ENCODE assay signal across 19 cellular contexts in the genomic region with DNA sequence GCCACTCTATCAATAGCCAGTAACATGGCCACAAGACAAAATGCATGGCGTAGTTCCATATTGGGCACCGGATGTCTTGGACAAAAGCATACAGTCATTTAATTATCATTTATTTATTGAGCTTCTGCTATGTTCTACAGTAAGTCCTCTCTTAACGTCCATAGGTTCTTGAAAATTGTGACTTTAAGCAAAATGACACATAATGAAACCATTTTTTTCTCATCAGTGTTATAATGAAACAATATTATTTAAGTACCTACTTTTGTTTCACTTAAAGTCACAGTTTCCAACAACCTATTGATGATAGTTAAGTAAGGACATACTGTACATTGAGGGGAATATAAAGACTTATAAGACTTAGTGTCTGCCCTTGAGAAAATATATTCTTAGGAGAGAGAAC.
DNase-seq lines count a peak whose midpoint lies in the region; ATAC-seq, FAIRE-seq and TF ChIP-seq lines count a peak whose summit lies in the region.
"Had no signal": no experiment of that assay in that cellular context is flagged by ENCODE, and none has a peak within 500 bp of the region (broad histone marks: within the 10 kb centered on the region; RNA-seq: fewer than 3 reads in every experiment).

No MANE protein-coding gene starts in this region.

- TF ChIP-seq CTCF in OCI-LY3 (IDR thresholded peaks at IDR 0.05; ENCODE audit: low read depth, low read length) (no peak), GM12878 (IDR thresholded peaks at IDR 0.05 in 2 of 3, conservative IDR thresholded peaks at IDR 0.05 in 1 of 3; ENCODE audit: control insufficient read depth in 2 of 3, extremely low read depth in 1 of 3, insufficient read depth in 1 of 3, low read depth in 3 of 3, low read length in 3 of 3) (no peak)

- no peak for TF ChIP-seq RAD21 in GM12878 (IDR thresholded peaks at IDR 0.05; ENCODE audit: insufficient read depth, low read depth, low read length)

- H2AFZ ChIP-seq in OCI-LY3 (ENCODE audit: low read depth, low read length) (no peak overlapping the region), GM12878 (ENCODE audit: control insufficient read depth, low read depth, low read length) (no peak overlapping the region)

- no peaks in the 10 kb centered on the region for H3K27me3 Mint-ChIP-seq in activated naive CD4-positive, alpha-beta T cell treated with anti-CD3 and anti-CD28 coated beads, Interleukin-2, amount 50 U/mL, for 24 hours

- H3K36me3 Mint-ChIP-seq in activated naive CD4-positive, alpha-beta T cell treated with anti-CD3 and anti-CD28 coated beads, Interleukin-2, amount 50 U/mL, for 24 hours = peaks cover 26% of the 10 kb centered on the region

- TF ChIP-seq EP300 in GM12878 (IDR thresholded peaks at IDR 0.05; ENCODE audit: borderline replicate concordance in 1 of 2, control insufficient read depth in 1 of 2, low read depth in 2 of 2, low read length in 2 of 2) = no peak

- in situ Hi-C loops in GM12878 (cut with MboI) = no loop called here

- H3K27ac ChIP-seq in OCI-LY3 (ENCODE audit: low read length) (peak overlapping the region; percentile 75), GM12878 (ENCODE audit: control insufficient read depth, insufficient read depth) (no peak overlapping the region)
- H3K27ac ChIP-seq: colonic mucosa, KMS-11, ovary had no signal

- peak overlapping the region; percentile 96 for H3K27ac Mint-ChIP-seq in activated naive CD4-positive, alpha-beta T cell treated with anti-CD3 and anti-CD28 coated beads, Interleukin-2, amount 50 U/mL, for 24 hours

- FAIRE-seq in GM12878 (lab: Jason Lieb, UNC) = no peak
- FAIRE-seq: endothelial cell of umbilical vein, islet of Langerhans had no signal

- POLR2A ChIA-PET in GM12878 (lab: Charles Lee) = interaction anchor here (2.9 kb wide), 1 partner anchor 10 kb away, joined by 8 read pairs; no protein-coding TSS in a partner anchor

- H3K4me3 ChIP-seq in OCI-LY3 (ENCODE audit: low read length) (no peak overlapping the region), GM12878 (no peak overlapping the region)
- H3K4me3 ChIP-seq: colonic mucosa, ovary had no signal

- H3K4me1 ChIP-seq in OCI-LY3 (ENCODE audit: low read length) (peaks cover 33% of the 10 kb centered on the region), GM12878 (ENCODE audit: control insufficient read depth, insufficient read depth, low read length) (peaks cover 9% of the 10 kb centered on the region; the same call in 1 of the 2 replicates)
- H3K4me1 ChIP-seq: colonic mucosa had no signal

- no TSS peak for BruUV-seq in GM12878 (replicated peaks; lab: Mats Ljungman, UMichigan)

- intact Hi-C loops in GM12878 (cut with micrococcal nuclease; ENCODE audit: unreplicated experiment) = no loop called here

- H3K27me3 ChIP-seq in OCI-LY3 (ENCODE audit: low read depth, low read length) (no peaks in the 10 kb centered on the region), GM12878 (replicated peaks in 1 of 2; ENCODE audit: control insufficient read depth in 2 of 2, insufficient read depth in 2 of 2, low read length in 1 of 2) (no peaks in the 10 kb centered on the region)
- H3K27me3 ChIP-seq: colonic mucosa, ovary had no signal

- H3K9ac ChIP-seq in OCI-LY3 (ENCODE audit: low read length) (no peak overlapping the region), GM12878 (ENCODE audit: control insufficient read depth, insufficient read depth, low read length) (no peak overlapping the region)
- H3K9ac ChIP-seq: KMS-11 had no signal

- CTCF ChIA-PET in GM12878 (lab: Yijun Ruan, JAX) = interaction anchor here (1.6 to 2.4 kb wide), 2 partner anchors 10 to 11 kb away, joined by 3 to 6 read pairs; no protein-coding TSS in a partner anchor

- peaks cover 41% of the 10 kb centered on the region for H3K79me2 ChIP-seq in OCI-LY3 (ENCODE audit: low read length)
- peaks cover 2% of the 10 kb centered on the region; the same call in 1 of the 2 replicates for H3K79me2 ChIP-seq in GM12878 (ENCODE audit: control insufficient read depth, insufficient read depth, low read length)

- H4K20me1 ChIP-seq in OCI-LY3 (ENCODE audit: insufficient read depth, low read length) (peaks cover 5% of the 10 kb centered on the region; the same call in 1 of the 2 replicates), GM12878 (ENCODE audit: control insufficient read depth, insufficient read depth) (no peaks in the 10 kb centered on the region)

- H3K9me3 ChIP-seq in OCI-LY3 (ENCODE audit: insufficient read depth, low read length) (no peaks in the 10 kb centered on the region), GM12878 (replicated peaks; ENCODE audit: control insufficient read depth, insufficient read depth, low read length) (no peaks in the 10 kb centered on the region)
- H3K9me3 ChIP-seq: colonic mucosa, ovary had no signal

- H3K4me2 ChIP-seq in OCI-LY3 (ENCODE audit: low read length) (peak overlapping the region; percentile 45), GM12878 (ENCODE audit: control insufficient read depth, insufficient read depth) (no peak overlapping the region)
- H3K4me2 ChIP-seq: KMS-11 had no signal

- TF ChIP-seq POLR2A in GM12878 (IDR thresholded peaks at IDR 0.05; ENCODE audit: low read depth, low read length) = no peak

- peaks cover 44% of the 10 kb centered on the region for H3K4me1 Mint-ChIP-seq in activated naive CD4-positive, alpha-beta T cell treated with anti-CD3 and anti-CD28 coated beads, Interleukin-2, amount 50 U/mL, for 24 hours

- SMC1A ChIA-PET in GM12878 (lab: Charles Lee; ENCODE audit: uncharacterized antibody, unreplicated experiment) = interaction anchor here (0.8 kb wide), 1 partner anchor 10 kb away, joined by 3 read pairs; no protein-coding TSS in a partner anchor

- RAD21 ChIA-PET in GM12878 (lab: Charles Lee; ENCODE audit: unreplicated experiment) = interaction anchor here (1.4 kb wide), 1 partner anchor 209 kb away, joined by 3 read pairs; no protein-coding TSS in a partner anchor

- WGBS in GM12878 (ENCODE audit: insufficient coverage, insufficient replicate concordance, low lambda C conversion rate, missing lambda C conversion rate) = 20% methylated on average over 3 of the region's 3 CpGs

- DNase-seq in activated naive CD4-positive, alpha-beta T cell (lab: John Stamatoyannopoulos, UW) = no peak
- DNase-seq in GM12878 (ENCODE audit: low read depth, low spot score) (no peak), NCI-H524 treated with DMSO at 0.1 percent for 48 hours (lab: John Stamatoyannopoulos, UW) (no peak), SK-N-DZ (ENCODE audit: low spot score) (no peak)
- DNase-seq: activated effector memory CD4-positive, alpha-beta T cell treated with anti-CD3 and anti-CD28 coated beads, Interleukin-2, amount 50 U/mL, for 16 hours; colonic mucosa; NCI-H1092; NCI-H748 treated with DMSO at 0.1 percent for 48 hours; ovary; PC-3; stimulated activated CD4-positive, alpha-beta T cell treated with anti-CD3 and anti-CD28 coated beads, Interleukin-1b, Interleukin-23, amount 100 ng/mL, for 48 hours; T1000 had no signal

- no peaks in the 10 kb centered on the region for H3K9me3 Mint-ChIP-seq in activated naive CD4-positive, alpha-beta T cell treated with anti-CD3 and anti-CD28 coated beads, Interleukin-2, amount 50 U/mL, for 24 hours

- peak overlapping the region; percentile 64 for H3K4me3 Mint-ChIP-seq in activated naive CD4-positive, alpha-beta T cell treated with anti-CD3 and anti-CD28 coated beads, Interleukin-2, amount 50 U/mL, for 24 hours

- H3K36me3 ChIP-seq in OCI-LY3 (replicated peaks; ENCODE audit: low read depth, low read length) = peaks cover 52% of the 10 kb centered on the region
- H3K36me3 ChIP-seq in GM12878 (ENCODE audit: control insufficient read depth in 2 of 2, insufficient read depth in 2 of 2, low read length in 1 of 2) = peaks cover 9 to 57% of the 10 kb centered on the region in 2 experiments
- H3K36me3 ChIP-seq: colonic mucosa, ovary had no signal

- ATAC-seq in GM12878 (peak; percentile 76), HG02588 (IDR thresholded peaks at IDR 0.05; ENCODE audit: unreplicated experiment) (no peak), HG03280 (IDR thresholded peaks at IDR 0.05; ENCODE audit: unreplicated experiment) (no peak)
- ATAC-seq: PC-3 had no signal

TF ChIP-seq in GM12878, 131 proteins besides CTCF, POLR2A, EP300 and RAD21:
- peak; percentile 85 for TF ChIP-seq JUNB (IDR thresholded peaks at IDR 0.05)
- TF ChIP-seq EED (IDR thresholded peaks at IDR 0.05; ENCODE audit: low read depth) = no peak
- TF ChIP-seq ZNF384 (IDR thresholded peaks at IDR 0.05; ENCODE audit: borderline replicate concordance, low read depth, low read length) = peak; percentile 79
